12 cellular contexts compared by ENCODE assay signal in genomic region chr1:185567438-185567837, GRCh38.
DNase-seq lines count a peak whose midpoint lies in the region; ATAC-seq and TF ChIP-seq lines count a peak whose summit lies in the region.
"Had no signal": no experiment of that assay in that cellular context is flagged by ENCODE, and none has a peak within 500 bp of the region (broad histone marks: within the 10 kb centered on the region; RNA-seq: fewer than 3 reads in every experiment).

No MANE protein-coding gene starts in this region.

- no peaks in the 10 kb centered on the region for H3K36me3 ChIP-seq in CD8-positive, alpha-beta T cell (ENCODE audit: insufficient read depth, low read length)
- H3K36me3 ChIP-seq in left lung, result no peaks in the 10 kb centered on the region

- H3K27ac ChIP-seq in CD8-positive, alpha-beta T cell (ENCODE audit: low read depth, low read length), result peak overlapping the region; percentile 79
- H3K27ac ChIP-seq in left lung, result peak overlapping the region in 1 of 2 donors; percentile 68

- H3K9me3 Mint-ChIP-seq in CD8-positive, alpha-beta T cell, result peaks cover 2% of the 10 kb centered on the region
- H3K9me3 Mint-ChIP-seq in activated T-helper 2 cell treated with anti-CD3 and anti-CD28 coated beads, Interferon-gamma antibody, Interleukin-2, Interleukin-4, amounts not matched to agents 10 μg/mL and 5 μg/mL and 100 μg/mL, durations not matched to agents 14 hours and 24 hours and 36 hours, result peaks cover 13% of the 10 kb centered on the region
- no peaks in the 10 kb centered on the region for H3K9me3 Mint-ChIP-seq in nephron
- H3K9me3 Mint-ChIP-seq: dendritic cell treated with granulocyte-macrophage colony-stimulating factor and Interleukin-4, amounts not matched to agents 40 ng/mL and 50 ng/mL, for 4 days; H9 had no signal

- no peak overlapping the region for H3K4me3 ChIP-seq in CD8-positive, alpha-beta T cell (ENCODE audit: low read depth, low read length)
- H3K4me3 ChIP-seq in left lung, result no peak overlapping the region
- H3K4me3 ChIP-seq: K562 had no signal

- peak in 1 of 7 experiments; percentile 9 for DNase-seq in CD8-positive, alpha-beta T cell
- no peak for DNase-seq in activated T-helper 2 cell treated with anti-CD3 and anti-CD28 coated beads, Interferon-gamma antibody, Interleukin-2, Interleukin-4, amounts not matched to agents 10 μg/mL and 5 μg/mL and 100 μg/mL, durations not matched to agents 14 hours and 24 hours and 36 hours (ENCODE audit: low spot score)
- DNase-seq in NAMALWA (ENCODE audit: low spot score) (no peak), SKM-1 treated with dmso at 0.1 percent for 144 hours (lab: John Stamatoyannopoulos, UW; ENCODE audit: unreplicated experiment) (no peak), left lung (no peak)
- DNase-seq: DMS 273 treated with DMSO at 0.1 percent for 48 hours, H9, islet precursor cell had no signal

- peaks cover 45% of the 10 kb centered on the region for H3K4me1 ChIP-seq in CD8-positive, alpha-beta T cell (ENCODE audit: insufficient read depth, low read length)
- H3K4me1 ChIP-seq in left lung, result peaks cover 0 to 28% of the 10 kb centered on the region in 2 donors

- no peaks in the 10 kb centered on the region for H3K27me3 ChIP-seq in CD8-positive, alpha-beta T cell (ENCODE audit: insufficient read depth, low read length)
- no peaks in the 10 kb centered on the region for H3K27me3 ChIP-seq in left lung

- H3K4me1 Mint-ChIP-seq in CD8-positive, alpha-beta T cell (ENCODE audit: low read depth), result peaks cover 77% of the 10 kb centered on the region
- H3K4me1 Mint-ChIP-seq in activated T-helper 2 cell treated with anti-CD3 and anti-CD28 coated beads, Interferon-gamma antibody, Interleukin-2, Interleukin-4, amounts not matched to agents 10 μg/mL and 5 μg/mL and 100 μg/mL, durations not matched to agents 14 hours and 24 hours and 36 hours (ENCODE audit: low read depth), result peaks cover 59% of the 10 kb centered on the region
- peaks cover 6% of the 10 kb centered on the region for H3K4me1 Mint-ChIP-seq in nephron

- CTCF ChIA-PET in CD8-positive, alpha-beta T cell (lab: Charles Lee), result interaction anchor here (0.5 to 2.3 kb wide), 8 partner anchors 18 to 506 kb away, joined by 3 to 14 read pairs (median 4); partner anchors contain the start of gene IVNS1ABP

- ATAC-seq in CD8-positive, alpha-beta T cell, result peak; percentile 45
- ATAC-seq in HG03159 (IDR thresholded peaks at IDR 0.05; ENCODE audit: unreplicated experiment) (peak; percentile 14), left lung (no peak)
- ATAC-seq: K562 had no signal

- H3K36me3 Mint-ChIP-seq in CD8-positive, alpha-beta T cell, result no peaks in the 10 kb centered on the region
- H3K36me3 Mint-ChIP-seq in activated T-helper 2 cell treated with anti-CD3 and anti-CD28 coated beads, Interferon-gamma antibody, Interleukin-2, Interleukin-4, amounts not matched to agents 10 μg/mL and 5 μg/mL and 100 μg/mL, durations not matched to agents 14 hours and 24 hours and 36 hours (ENCODE audit: low read depth), result peaks cover 26% of the 10 kb centered on the region
- no peaks in the 10 kb centered on the region for H3K36me3 Mint-ChIP-seq in nephron (ENCODE audit: low read depth)

- no peak for TF ChIP-seq CTCF in CD8-positive, alpha-beta T cell (IDR thresholded peaks at IDR 0.05)
- no peak for TF ChIP-seq CTCF in nephron (IDR thresholded peaks at IDR 0.05; ENCODE audit: unreplicated experiment in 3 of 3)
- TF ChIP-seq CTCF in left lung (IDR thresholded peaks at IDR 0.05), result no peak

- peak overlapping the region; percentile 74 for H3K4me3 Mint-ChIP-seq in CD8-positive, alpha-beta T cell
- H3K4me3 Mint-ChIP-seq in activated T-helper 2 cell treated with anti-CD3 and anti-CD28 coated beads, Interferon-gamma antibody, Interleukin-2, Interleukin-4, amounts not matched to agents 10 μg/mL and 5 μg/mL and 100 μg/mL, durations not matched to agents 14 hours and 24 hours and 36 hours (ENCODE audit: low read depth), result no peak overlapping the region
- no peak overlapping the region for H3K4me3 Mint-ChIP-seq in nephron
- H3K4me3 Mint-ChIP-seq: dendritic cell treated with granulocyte-macrophage colony-stimulating factor and Interleukin-4, amounts not matched to agents 40 ng/mL and 50 ng/mL, for 4 days; H9 had no signal

- POLR2A ChIA-PET in CD8-positive, alpha-beta T cell (lab: Charles Lee), result interaction anchor here (0.9 to 3.5 kb wide), 9 partner anchors 9 to 250 kb away, joined by 3 to 29 read pairs (median 5); partner anchors contain the start of gene IVNS1ABP

- no peaks in the 10 kb centered on the region for H3K9me3 ChIP-seq in CD8-positive, alpha-beta T cell (ENCODE audit: low read length)
- H3K9me3 ChIP-seq in left lung, result no peaks in the 10 kb centered on the region

- intact Hi-C loops in CD8-positive, alpha-beta T cell (cut with DNase I, micrococcal nuclease), result loop anchor here (1.0 to 10.0 kb wide), 8 partner anchors 27 to 813 kb away; partner anchors contain the start of genes EDEM3 (in 2 of the 2), IVNS1ABP (in 2 of the 2), SWT1 (in 1 of the 2) and TRMT1L (in 1 of the 2)
- intact Hi-C loops in activated T-helper 2 cell treated with anti-CD3 and anti-CD28 coated beads, Interferon-gamma antibody, Interleukin-2, Interleukin-4, amounts not matched to agents 10 μg/mL and 5 μg/mL and 100 μg/mL, durations not matched to agents 14 hours and 24 hours and 36 hours (cut with micrococcal nuclease), result loop anchor here (5.0 to 10.0 kb wide), 3 partner anchors 325 to 1403 kb away; no protein-coding TSS in a partner anchor
- intact Hi-C loops in left lung (cut with DNase I), result no loop called here

- H3K27ac Mint-ChIP-seq in CD8-positive, alpha-beta T cell, result peak overlapping the region; percentile 97
- H3K27ac Mint-ChIP-seq in activated T-helper 2 cell treated with anti-CD3 and anti-CD28 coated beads, Interferon-gamma antibody, Interleukin-2, Interleukin-4, amounts not matched to agents 10 μg/mL and 5 μg/mL and 100 μg/mL, durations not matched to agents 14 hours and 24 hours and 36 hours, result peak overlapping the region; percentile 75
- peak overlapping the region; percentile 14 to 75 (median 41) for H3K27ac Mint-ChIP-seq in nephron
- H3K27ac Mint-ChIP-seq: dendritic cell treated with granulocyte-macrophage colony-stimulating factor and Interleukin-4, amounts not matched to agents 40 ng/mL and 50 ng/mL, for 4 days; H9 had no signal

- H3K27me3 Mint-ChIP-seq in CD8-positive, alpha-beta T cell (ENCODE audit: low read depth), result no peaks in the 10 kb centered on the region
- H3K27me3 Mint-ChIP-seq in activated T-helper 2 cell treated with anti-CD3 and anti-CD28 coated beads, Interferon-gamma antibody, Interleukin-2, Interleukin-4, amounts not matched to agents 10 μg/mL and 5 μg/mL and 100 μg/mL, durations not matched to agents 14 hours and 24 hours and 36 hours (ENCODE audit: low read depth), result no peaks in the 10 kb centered on the region
- H3K27me3 Mint-ChIP-seq in nephron (ENCODE audit: low read depth), result peaks cover 3% of the 10 kb centered on the region
- H3K27me3 Mint-ChIP-seq: dendritic cell treated with granulocyte-macrophage colony-stimulating factor and Interleukin-4, amounts not matched to agents 40 ng/mL and 50 ng/mL, for 4 days had no signal

Comparison
In these comparisons a context has a peak if more than half of its experiments do, and no peak if none do; other contexts are left out.
1. H3K27ac Mint-ChIP-seq: peak in every context shown above with its lines; median percentile 97 in CD8-positive, alpha-beta T cell; 75 in activated T-helper 2 cell treated with anti-CD3 and anti-CD28 coated beads, Interferon-gamma antibody, Interleukin-2, Interleukin-4, amounts not matched to agents 10 μg/mL and 5 μg/mL and 100 μg/mL, durations not matched to agents 14 hours and 24 hours and 36 hours; 41 in nephron.
2. intact Hi-C loops: an anchor here in CD8-positive, alpha-beta T cell (1.0 to 10.0 kb wide) and activated T-helper 2 cell treated with anti-CD3 and anti-CD28 coated beads, Interferon-gamma antibody, Interleukin-2, Interleukin-4, amounts not matched to agents 10 μg/mL and 5 μg/mL and 100 μg/mL, durations not matched to agents 14 hours and 24 hours and 36 hours (5.0 to 10.0 kb wide); none called in left lung.